8 cellular contexts compared by ENCODE assay signal in the genomic region with DNA sequence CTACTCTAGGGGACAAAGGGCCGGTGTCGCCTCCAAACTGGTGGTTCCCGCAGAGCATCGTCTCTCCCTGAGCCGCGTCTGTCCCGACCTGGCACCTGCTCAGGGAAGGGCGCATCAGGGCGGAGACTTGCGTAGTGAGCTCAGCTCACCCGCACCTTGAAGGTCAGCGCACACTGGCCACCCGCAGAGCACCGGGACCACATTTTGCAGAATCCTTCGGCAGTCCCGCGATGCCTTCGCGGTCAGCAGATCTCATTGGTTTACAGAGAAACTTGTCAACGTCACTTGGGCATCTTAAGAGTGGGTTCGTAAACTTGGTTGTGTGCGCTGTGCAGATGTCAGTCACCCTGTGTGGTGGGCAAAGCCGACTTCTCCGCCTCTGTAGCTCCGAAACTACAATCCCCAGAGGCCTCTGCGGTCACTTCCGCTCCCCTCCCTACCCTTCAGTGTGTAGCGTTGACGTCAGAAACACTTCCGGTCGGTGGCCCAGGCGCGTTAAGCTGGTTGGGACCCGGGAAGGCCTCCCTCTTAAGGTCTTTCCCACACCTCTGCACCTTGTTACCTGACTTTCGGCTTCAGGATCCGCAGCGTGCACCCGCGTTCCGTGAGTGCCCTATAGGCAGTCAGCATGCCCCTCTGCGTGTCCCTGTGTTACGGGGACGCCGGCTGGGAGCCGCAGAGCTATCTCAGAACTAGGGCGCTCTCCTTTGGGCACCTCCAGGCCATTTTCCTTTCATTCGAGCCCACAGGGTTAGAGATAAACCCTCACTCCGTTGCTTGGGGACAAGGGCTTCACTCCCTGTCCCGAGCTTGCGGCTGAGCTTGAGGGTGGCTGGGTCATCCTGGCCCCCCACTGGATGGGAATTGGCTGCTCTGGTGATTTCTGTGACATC. TPM values are rescaled to one million over a fixed set of nuclear protein-coding genes. Genes with fewer than 3 reads are reported as not detected.
DNase-seq lines count a peak whose midpoint lies in the region; ATAC-seq and TF ChIP-seq lines count a peak whose summit lies in the region.

No MANE protein-coding gene starts in this region.

- no peaks in the 10 kb centered on the region for H3K9me3 ChIP-seq in uterus

- TF ChIP-seq CTCF in AG10803 (conservative IDR thresholded peaks at IDR 0.05; ENCODE audit: low read length) (no peak), uterus (IDR thresholded peaks at IDR 0.05) (no peak)

- peak overlapping the region; percentile 74 to 76 for H3K27ac ChIP-seq in uterus

- no peaks in the 10 kb centered on the region for H3K36me3 ChIP-seq in uterus

- peak in 1 of 2 donors; percentile 44 for TF ChIP-seq POLR2A in uterus (IDR thresholded peaks at IDR 0.05)

- H3K4me3 ChIP-seq in AG10803 (ENCODE audit: low read length) (peak overlapping the region; percentile 99), uterus (peak overlapping the region; percentile 62 to 78)

- H3K27me3 ChIP-seq in uterus, result no peaks in the 10 kb centered on the region

- H3K4me1 ChIP-seq in uterus, result peaks cover 0 to 4% of the 10 kb centered on the region in 2 donors

- ATAC-seq in GM19395 (IDR thresholded peaks at IDR 0.05; ENCODE audit: unreplicated experiment), result peak; percentile 94

- DNase-seq in AG10803 (ENCODE audit: low read depth), result peak; percentile 83
- DNase-seq in LHCN-M2 (ENCODE audit: low read depth), result peak; percentile 85
- peak; percentile 71 to 93 (median 83) for DNase-seq in T-helper 2 cell
- peak; percentile 96 for DNase-seq in astrocyte of the hippocampus (ENCODE audit: low read depth, low spot score)
- peak; percentile 89 for DNase-seq in hepatic stellate cell (ENCODE audit: low spot score)
- DNase-seq in putamen (ENCODE audit: low spot score), result peak; percentile 97
- DNase-seq in uterus, result peak; percentile 88 to 95

- intact Hi-C loops in uterus (cut with DNase I; ENCODE audit: low total_unique reads), result no loop called here

RNA-seq across cellular contexts. Expression of a gene that starts 36.5 kb away (rescaled TPM):
- total RNA-seq in LHCN-M2 (2014; rRNA removed) (4.4 and 5.7 TPM in 2 replicates), uterus (10 to 100 TPM in 2 of 4 donors, 1 to 10 TPM in 2; 5.6 to 25.0 (median 9.6) TPM)
- 1.7 TPM for polyA plus RNA-seq in LHCN-M2 (2012)

Comparison
In these comparisons a context has a peak if more than half of its experiments do, and no peak if none do; other contexts are left out.
1. Peak in every context shown above with its lines: DNase-seq, ATAC-seq, H3K4me3 ChIP-seq and H3K27ac ChIP-seq.